22 cellular contexts compared by ENCODE assay signal in the genomic region with DNA sequence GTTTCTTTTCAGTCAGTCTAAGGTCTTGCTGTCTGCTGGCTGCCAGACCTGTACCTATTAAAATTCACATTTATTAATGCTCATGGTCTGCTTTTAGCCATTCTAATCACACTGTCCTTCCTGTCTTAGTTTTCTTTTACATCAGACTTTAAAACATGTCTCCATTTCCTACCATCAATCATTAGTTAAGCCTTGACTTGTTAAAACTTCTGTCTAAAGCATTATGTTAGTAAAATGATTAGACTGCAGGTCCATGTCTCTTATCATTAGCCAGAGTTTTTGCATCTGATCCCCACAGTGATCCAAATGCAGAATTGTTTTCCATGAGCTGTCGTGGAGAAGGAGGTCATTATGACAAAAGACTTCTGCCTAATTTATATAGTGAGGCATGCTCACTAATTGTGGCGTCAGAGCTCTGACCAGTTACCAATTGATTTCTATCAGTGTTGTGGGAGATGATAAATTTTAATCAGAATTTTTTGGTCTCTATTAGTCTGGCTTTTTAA.
"Had no signal": no experiment of that assay in that cellular context is flagged by ENCODE, and none has a peak within 500 bp of the region (broad histone marks: within the 10 kb centered on the region; RNA-seq: fewer than 3 reads in every experiment).

No MANE protein-coding gene starts in this region.

- H3K36me3 Mint-ChIP-seq: activated naive CD4-positive, alpha-beta T cell treated with anti-CD3 and anti-CD28 coated beads, Interleukin-2, amount 50 U/mL, for 24 hours; brain; immature natural killer cell; naive thymus-derived CD8-positive, alpha-beta T cell had no signal

- H3K27ac Mint-ChIP-seq: activated T-helper 2 cell treated with anti-CD3 and anti-CD28 coated beads, Interferon-gamma antibody, Interleukin-2, Interleukin-4, amounts not matched to agents 10 μg/mL and 5 μg/mL and 100 μg/mL, durations not matched to agents 14 hours and 24 hours and 36 hours; immature natural killer cell; naive thymus-derived CD8-positive, alpha-beta T cell had no signal

- H3K4me1 ChIP-seq: lower lobe of right lung, upper lobe of right lung had no signal

- ATAC-seq: lower lobe of right lung; mucosa of descending colon; naive thymus-derived CD8-positive, alpha-beta T cell; upper lobe of right lung had no signal

- H3K4me1 Mint-ChIP-seq: activated naive CD4-positive, alpha-beta T cell treated with anti-CD3 and anti-CD28 coated beads, Interleukin-2, amount 50 U/mL, for 24 hours; central memory CD8-positive, alpha-beta T cell; immature natural killer cell; naive thymus-derived CD8-positive, alpha-beta T cell had no signal

- H3K4me3 Mint-ChIP-seq: activated naive CD4-positive, alpha-beta T cell treated with anti-CD3 and anti-CD28 coated beads, Interleukin-2, amount 50 U/mL, for 24 hours; brain; central memory CD8-positive, alpha-beta T cell; immature natural killer cell; naive thymus-derived CD8-positive, alpha-beta T cell had no signal

- FAIRE-seq: frontal cortex, small intestine had no signal

- DNase-seq: activated CD4-positive, alpha-beta T cell treated with anti-CD3 and anti-CD28 coated beads for 1 hour; activated CD4-positive, alpha-beta T cell treated with anti-CD3 and anti-CD28 coated beads, Interleukin-2, amount 50 U/mL, for 48 hours; amniotic stem cell; effector CD8-positive, alpha-beta T cell; head of caudate nucleus; immature natural killer cell; lower lobe of right lung; mucosa of descending colon; naive thymus-derived CD8-positive, alpha-beta T cell; nucleus accumbens; posterior cingulate gyrus; small intestine; stimulated activated CD4-positive, alpha-beta T cell treated with anti-CD3 and anti-CD28 coated beads, Interleukin-4, amount 100 ng/mL, for 4 hours; stimulated activated CD8-positive, alpha-beta memory T cell treated with anti-CD3 and anti-CD28 coated beads, Interleukin-4, amount 100 ng/mL, for 48 hours; stimulated activated naive CD4-positive, alpha-beta T cell treated with Interleukin-2 at 50 U/mL for 16 hours; upper lobe of right lung had no signal

- H3K36me3 ChIP-seq: lower lobe of right lung, upper lobe of right lung had no signal

- H3K27ac ChIP-seq: coronary artery, lower lobe of right lung, upper lobe of right lung had no signal

- H3K9me3 ChIP-seq: lower lobe of right lung, mucosa of descending colon, upper lobe of right lung had no signal

- H3K27me3 Mint-ChIP-seq: activated naive CD4-positive, alpha-beta T cell treated with anti-CD3 and anti-CD28 coated beads, Interleukin-2, amount 50 U/mL, for 24 hours; central memory CD8-positive, alpha-beta T cell; naive thymus-derived CD8-positive, alpha-beta T cell had no signal

- H3K4me3 ChIP-seq: coronary artery, lower lobe of right lung, mucosa of descending colon, upper lobe of right lung had no signal

- H3K27me3 ChIP-seq: upper lobe of right lung had no signal
